1 cellular context compared by ENCODE assay signal in the genomic region with DNA sequence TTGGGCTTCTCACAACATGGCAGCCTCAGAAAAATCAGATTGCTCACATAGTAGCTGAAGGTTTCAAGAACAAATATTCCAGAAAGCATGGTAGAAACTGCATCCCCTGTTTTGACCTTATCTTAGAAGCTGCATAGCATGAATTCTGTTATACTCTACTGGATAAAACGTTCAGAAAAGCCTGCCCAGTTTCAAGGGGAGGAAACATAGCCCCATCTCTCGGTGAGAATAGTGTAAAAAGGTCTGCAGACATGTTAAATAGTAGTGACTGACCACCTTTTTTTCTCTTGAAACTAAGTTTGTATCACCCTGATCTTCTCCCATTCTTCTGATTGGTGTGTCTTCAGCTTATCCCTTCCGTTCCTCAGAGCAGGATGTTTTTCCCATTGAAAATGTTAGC.
TF ChIP-seq lines count a peak whose summit lies in the region.

No MANE protein-coding gene starts in this region.

TF ChIP-seq in IMR-90, 13 proteins besides CTCF, POLR2A, EP300 and RAD21 (continued from another document):
- no peak for TF ChIP-seq CHD1 (IDR thresholded peaks at IDR 0.05; ENCODE audit: low read depth, low read length)
